Comparison of ENCODE assay signal across 3 cellular contexts in the genomic region with DNA sequence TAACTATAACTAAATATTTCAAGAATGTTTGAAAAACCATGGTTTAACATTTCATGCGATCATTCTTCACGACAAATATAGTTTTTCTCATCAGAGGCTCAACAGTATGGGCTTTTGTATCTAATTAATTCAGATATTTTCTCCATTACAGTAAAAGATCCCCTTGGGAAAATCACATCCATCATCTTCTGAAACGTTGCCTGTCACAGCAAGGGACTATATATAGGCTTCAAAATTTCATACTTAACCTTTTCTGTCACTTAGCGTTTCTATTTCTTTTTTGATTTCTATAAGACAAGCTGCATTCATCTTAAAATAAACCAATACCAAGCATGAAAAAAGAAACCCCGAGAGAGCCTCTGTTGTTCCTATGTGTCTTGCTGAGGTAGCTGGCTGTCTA.
"Had no signal": no experiment of that assay in that cellular context is flagged by ENCODE, and none has a peak within 500 bp of the region (broad histone marks: within the 10 kb centered on the region; RNA-seq: fewer than 3 reads in every experiment).

No MANE protein-coding gene starts in this region.

- DNase-seq: GDM1, GF-D8 had no signal

- H3K4me3 ChIP-seq: GM12878 had no signal

- ATAC-seq: GM12878 had no signal
